ENCODE assay signal across 25 cellular contexts in genomic region chr4:8129136-8129535, GRCh38. TPM values are rescaled to one million over a fixed set of nuclear protein-coding genes. Genes with fewer than 3 reads are reported as not detected.
DNase-seq lines count a peak whose midpoint lies in the region; ATAC-seq and TF ChIP-seq lines count a peak whose summit lies in the region.
"Had no signal": no experiment of that assay in that cellular context is flagged by ENCODE, and none has a peak within 500 bp of the region (broad histone marks: within the 10 kb centered on the region; RNA-seq: fewer than 3 reads in every experiment).

No MANE protein-coding gene starts in this region.

- peak overlapping the region; percentile 7 to 85 (median 76) for H3K27ac ChIP-seq in spleen
- H3K27ac ChIP-seq: GM23248, HL-60, SJCRH30 had no signal

- H3K36me3 ChIP-seq in H7 (replicated peaks; ENCODE audit: control insufficient read depth, insufficient read depth, low read length) (no peaks in the 10 kb centered on the region), spleen (peaks cover 0 to 12% (median 0%) of the 10 kb centered on the region in 6 donors)
- H3K36me3 ChIP-seq: HAP-1, SJCRH30 had no signal

- H3K27me3 ChIP-seq in H7 (ENCODE audit: control insufficient read depth, insufficient read depth, low read length) (no peaks in the 10 kb centered on the region), spleen (replicated peaks in 1 of 7) (no peaks in the 10 kb centered on the region)

- H3K4me1 Mint-ChIP-seq in activated CD8-positive, alpha-beta T cell treated with anti-CD3 and anti-CD28 coated beads for 36 hours (ENCODE audit: low read depth): no peaks in the 10 kb centered on the region
- H3K4me1 Mint-ChIP-seq in activated CD8-positive, alpha-beta T cell treated with anti-CD3 and anti-CD28 coated beads, Interleukin-2, amount 10 ng/mL, durations not matched to agents 7 days and 5 days (ENCODE audit: low read depth): no peaks in the 10 kb centered on the region
- H3K4me1 Mint-ChIP-seq: CD4-positive, CD25-positive, alpha-beta regulatory T cell had no signal

- no peaks in the 10 kb centered on the region for H3K36me3 Mint-ChIP-seq in activated CD8-positive, alpha-beta T cell treated with anti-CD3 and anti-CD28 coated beads for 36 hours (ENCODE audit: low read depth)
- no peaks in the 10 kb centered on the region for H3K36me3 Mint-ChIP-seq in activated CD8-positive, alpha-beta T cell treated with anti-CD3 and anti-CD28 coated beads, Interleukin-2, amount 10 ng/mL, durations not matched to agents 7 days and 5 days (ENCODE audit: low read depth)
- H3K36me3 Mint-ChIP-seq: CD4-positive, CD25-positive, alpha-beta regulatory T cell had no signal

- no peak for TF ChIP-seq POLR2A in spleen (IDR thresholded peaks at IDR 0.05)

- H3K4me3 ChIP-seq in H7 (ENCODE audit: insufficient read depth, low read depth, low read length) (no peak overlapping the region), spleen (no peak overlapping the region)
- H3K4me3 ChIP-seq: GM23248, HAP-1, SJCRH30 had no signal

- no peak overlapping the region for H3K4me3 Mint-ChIP-seq in activated CD8-positive, alpha-beta T cell treated with anti-CD3 and anti-CD28 coated beads for 36 hours
- no peak overlapping the region for H3K4me3 Mint-ChIP-seq in activated CD8-positive, alpha-beta T cell treated with anti-CD3 and anti-CD28 coated beads, Interleukin-2, amount 10 ng/mL, durations not matched to agents 7 days and 5 days
- H3K4me3 Mint-ChIP-seq: CD4-positive, CD25-positive, alpha-beta regulatory T cell had no signal

- POLR2A ChIA-PET in activated CD8-positive, alpha-beta T cell treated with anti-CD3 and anti-CD28 coated beads for 36 hours (lab: Charles Lee): no interaction called here
- POLR2A ChIA-PET in activated CD8-positive, alpha-beta T cell treated with anti-CD3 and anti-CD28 coated beads, Interleukin-2, amount 10 ng/mL, durations not matched to agents 7 days and 5 days (lab: Charles Lee): no interaction called here

- peaks cover 24 to 95% (median 64%) of the 10 kb centered on the region in 6 donors for H3K4me1 ChIP-seq in spleen
- H3K4me1 ChIP-seq: HAP-1 had no signal

- peak; percentile 37 for DNase-seq in activated CD8-positive, alpha-beta T cell treated with anti-CD3 and anti-CD28 coated beads for 36 hours
- no peak for DNase-seq in activated CD8-positive, alpha-beta T cell treated with anti-CD3 and anti-CD28 coated beads, Interleukin-2, amount 10 ng/mL, durations not matched to agents 7 days and 5 days
- peak; percentile 45 for DNase-seq in H7
- DNase-seq in head of caudate nucleus: peak; percentile 38 to 92 (median 72)
- no peak for DNase-seq in spleen
- no peak for DNase-seq in globus pallidus (ENCODE audit: low spot score)
- DNase-seq in kidney tubule cell (ENCODE audit: low spot score): no peak
- DNase-seq: 8988T; AML-193; CD4-positive, CD25-positive, alpha-beta regulatory T cell; EL; GM23248; KBM-7; MM.1S; NCI-H1105 treated with DMSO at 0.1 percent for 48 hours; NCI-H2029 treated with DMSO at 0.1 percent for 48 hours; NCI-H2171; NCI-H345; NCI-H774; OCI-M1; SJCRH30 had no signal

- WGBS in spleen, 5 donors: 81 to 86% (median 85%) methylated on average over 11 of the region's 11 CpGs

- H3K27ac Mint-ChIP-seq in activated CD8-positive, alpha-beta T cell treated with anti-CD3 and anti-CD28 coated beads for 36 hours: no peak overlapping the region
- H3K27ac Mint-ChIP-seq in activated CD8-positive, alpha-beta T cell treated with anti-CD3 and anti-CD28 coated beads, Interleukin-2, amount 10 ng/mL, durations not matched to agents 7 days and 5 days: no peak overlapping the region
- H3K27ac Mint-ChIP-seq: CD4-positive, CD25-positive, alpha-beta regulatory T cell had no signal

- intact Hi-C loops in activated CD8-positive, alpha-beta T cell treated with anti-CD3 and anti-CD28 coated beads for 36 hours (cut with micrococcal nuclease): no loop called here
- intact Hi-C loops in head of caudate nucleus (cut with DNase I): no loop called here
- intact Hi-C loops in spleen (cut with DNase I; ENCODE audit: low total_unique reads): no loop called here

- no peak for ATAC-seq in activated CD8-positive, alpha-beta T cell treated with anti-CD3 and anti-CD28 coated beads for 36 hours
- ATAC-seq in activated CD8-positive, alpha-beta T cell treated with anti-CD3 and anti-CD28 coated beads, Interleukin-2, amount 10 ng/mL, durations not matched to agents 7 days and 5 days: no peak
- ATAC-seq in GM18909 (IDR thresholded peaks at IDR 0.05; ENCODE audit: poor library complexity, unreplicated experiment): no peak

- CTCF ChIA-PET in activated CD8-positive, alpha-beta T cell treated with anti-CD3 and anti-CD28 coated beads for 36 hours (lab: Charles Lee): no interaction called here
- CTCF ChIA-PET in activated CD8-positive, alpha-beta T cell treated with anti-CD3 and anti-CD28 coated beads, Interleukin-2, amount 10 ng/mL, durations not matched to agents 7 days and 5 days (lab: Charles Lee): no interaction called here

- H3K9me3 ChIP-seq in spleen: no peaks in the 10 kb centered on the region
- H3K9me3 ChIP-seq: HAP-1, SJCRH30 had no signal

- TF ChIP-seq CTCF in activated CD8-positive, alpha-beta T cell treated with anti-CD3 and anti-CD28 coated beads for 36 hours (IDR thresholded peaks at IDR 0.05): no peak
- TF ChIP-seq CTCF in spleen (IDR thresholded peaks at IDR 0.05 in 8 of 11, conservative IDR thresholded peaks at IDR 0.05 in 3 of 11): no peak

- H3K9me3 Mint-ChIP-seq in activated CD8-positive, alpha-beta T cell treated with anti-CD3 and anti-CD28 coated beads for 36 hours: no peaks in the 10 kb centered on the region
- H3K9me3 Mint-ChIP-seq in activated CD8-positive, alpha-beta T cell treated with anti-CD3 and anti-CD28 coated beads, Interleukin-2, amount 10 ng/mL, durations not matched to agents 7 days and 5 days (ENCODE audit: insufficient read depth): no peaks in the 10 kb centered on the region
- H3K9me3 Mint-ChIP-seq: CD4-positive, CD25-positive, alpha-beta regulatory T cell had no signal

- no peaks in the 10 kb centered on the region for H3K27me3 Mint-ChIP-seq in activated CD8-positive, alpha-beta T cell treated with anti-CD3 and anti-CD28 coated beads for 36 hours
- H3K27me3 Mint-ChIP-seq in activated CD8-positive, alpha-beta T cell treated with anti-CD3 and anti-CD28 coated beads, Interleukin-2, amount 10 ng/mL, durations not matched to agents 7 days and 5 days (ENCODE audit: low read depth): no peaks in the 10 kb centered on the region
- H3K27me3 Mint-ChIP-seq: CD4-positive, CD25-positive, alpha-beta regulatory T cell had no signal

RNA-seq across cellular contexts. Expression of gene ABLIM2, which starts 29.5 kb away (rescaled TPM):
- under 1 TPM; 0.32 to 0.54 TPM for total RNA-seq in activated CD8-positive, alpha-beta T cell treated with anti-CD3 and anti-CD28 coated beads for 36 hours
- total RNA-seq in activated CD8-positive, alpha-beta T cell treated with anti-CD3 and anti-CD28 coated beads, Interleukin-2, amount 10 ng/mL, durations not matched to agents 7 days and 5 days: under 1 TPM; 0.42 to 0.55 TPM
- 1.6 and 1.9 TPM in 2 replicates for total RNA-seq in H7 (2014; rRNA removed; shearing (Covaris generic))
- 100 to 1,000 TPM in 4 of 7 donors, 10 to 100 TPM in 3; 41.8 to 127 (median 100) TPM for total RNA-seq in spleen
- 10 to 100 TPM; 11.8 to 49.8 (median 26.6) TPM for polyA plus RNA-seq in spleen
- total RNA-seq: GM23248 had no signal
- polyA plus RNA-seq: AG04450, GM23248 had no signal

Comparison
In these comparisons a context has a peak if more than half of its experiments do, and no peak if none do; other contexts are left out.
1. DNase-seq: peak in activated CD8-positive, alpha-beta T cell treated with anti-CD3 and anti-CD28 coated beads for 36 hours (single experiment), H7 (single experiment) and head of caudate nucleus (42 of 42); none in activated CD8-positive, alpha-beta T cell treated with anti-CD3 and anti-CD28 coated beads, Interleukin-2, amount 10 ng/mL, durations not matched to agents 7 days and 5 days (single experiment), spleen (single experiment), globus pallidus (single experiment) and kidney tubule cell (single experiment).
2. RNA of gene ABLIM2, which starts 29.5 kb away (total RNA-seq): 41.8 to 127 TPM in spleen; 1.6 to 1.9 TPM in H7, 0.42 to 0.55 TPM in activated CD8-positive, alpha-beta T cell treated with anti-CD3 and anti-CD28 coated beads, Interleukin-2, amount 10 ng/mL, durations not matched to agents 7 days and 5 days and 0.32 to 0.54 TPM in activated CD8-positive, alpha-beta T cell treated with anti-CD3 and anti-CD28 coated beads for 36 hours; every median in the first group is over 10 times any median in the second.